11 cellular contexts compared by ENCODE assay signal in genomic region chrX:33339219-33339618, GRCh38.
DNase-seq lines count a peak whose midpoint lies in the region; FAIRE-seq and TF ChIP-seq lines count a peak whose summit lies in the region.
"Had no signal": no experiment of that assay in that cellular context is flagged by ENCODE, and none has a peak within 500 bp of the region (broad histone marks: within the 10 kb centered on the region; RNA-seq: fewer than 3 reads in every experiment).

No MANE protein-coding gene starts in this region.

- H3K4me3 ChIP-seq in tibial artery (peak overlapping the region; percentile 46 to 48), kidney (ENCODE audit: low read length in 2 of 2) (no peak overlapping the region)
- H3K4me3 ChIP-seq: right lobe of liver had no signal

- H3K27ac ChIP-seq in tibial artery (no peak overlapping the region), kidney (ENCODE audit: low read depth in 2 of 2, low read length in 2 of 2) (no peak overlapping the region)
- H3K27ac ChIP-seq: epithelial cell of prostate, right lobe of liver had no signal

- no peak overlapping the region for H3K9ac ChIP-seq in kidney (ENCODE audit: low read length in 2 of 2)

- no peaks in the 10 kb centered on the region for H3K27me3 Mint-ChIP-seq in activated T-helper 1 cell treated with anti-CD3 and anti-CD28 coated beads, Interleukin-12 subunit alpha, Interleukin-12 subunit beta, Interleukin-2, Interleukin-4 antibody, amounts not matched to agents 30 ng/mL and 10 ng/mL and 1 ng/mL, durations not matched to agents 14 hours and 24 hours and 36 hours (ENCODE audit: insufficient read depth)
- H3K27me3 Mint-ChIP-seq: activated CD4-positive, alpha-beta memory T cell treated with anti-CD3 and anti-CD28 coated beads, Interleukin-2, amount 10 ng/mL, durations not matched to agents 7 days and 5 days had no signal

- no peaks in the 10 kb centered on the region for H3K27me3 ChIP-seq in tibial artery

- H3K9me3 ChIP-seq in tibial artery (no peaks in the 10 kb centered on the region), kidney (ENCODE audit: control insufficient read depth in 1 of 2, low read length in 2 of 2) (no peaks in the 10 kb centered on the region)
- H3K9me3 ChIP-seq: right lobe of liver had no signal

- H3K4me1 ChIP-seq in tibial artery = peaks cover 0 to 3% (median 0%) of the 10 kb centered on the region in 4 donors
- no peaks in the 10 kb centered on the region for H3K4me1 ChIP-seq in kidney (ENCODE audit: control insufficient read depth in 1 of 2, insufficient read depth in 1 of 2, low read depth in 1 of 2, low read length in 2 of 2)
- H3K4me1 ChIP-seq: right lobe of liver had no signal

- H3K36me3 Mint-ChIP-seq in activated T-helper 1 cell treated with anti-CD3 and anti-CD28 coated beads, Interleukin-12 subunit alpha, Interleukin-12 subunit beta, Interleukin-2, Interleukin-4 antibody, amounts not matched to agents 30 ng/mL and 10 ng/mL and 1 ng/mL, durations not matched to agents 14 hours and 24 hours and 36 hours (ENCODE audit: low read depth) = no peaks in the 10 kb centered on the region

- H3K36me3 ChIP-seq in tibial artery (no peaks in the 10 kb centered on the region), kidney (ENCODE audit: control insufficient read depth in 1 of 2, insufficient read depth in 2 of 2, low read length in 2 of 2) (no peaks in the 10 kb centered on the region)
- H3K36me3 ChIP-seq: right lobe of liver had no signal

- no peak for FAIRE-seq in kidney (lab: Jason Lieb, UNC)

- peak; percentile 11 for DNase-seq in NCI-H1694 (lab: John Stamatoyannopoulos, UW)
- peak; percentile 38 for DNase-seq in amniotic epithelial cell (ENCODE audit: low read depth)
- DNase-seq in left kidney (ENCODE audit: low read depth, low spot score) = peak; percentile 9
- no peak for DNase-seq in tibial artery
- no peak for DNase-seq in kidney
- no peak for DNase-seq in activated CD4-positive, alpha-beta T cell treated with anti-CD3 and anti-CD28 coated beads for 48 hours
- DNase-seq in activated T-helper 1 cell treated with anti-CD3 and anti-CD28 coated beads, Interleukin-12 subunit alpha, Interleukin-12 subunit beta, Interleukin-2, Interleukin-4 antibody, amounts not matched to agents 30 ng/mL and 10 ng/mL and 1 ng/mL, durations not matched to agents 14 hours and 24 hours and 36 hours (ENCODE audit: low spot score) = no peak
- DNase-seq: activated CD4-positive, alpha-beta memory T cell treated with anti-CD3 and anti-CD28 coated beads, Interleukin-2, amount 10 ng/mL, durations not matched to agents 7 days and 5 days; NCI-H524 treated with DMSO at 0.1 percent for 48 hours; right lobe of liver had no signal

- H3K27ac Mint-ChIP-seq in activated T-helper 1 cell treated with anti-CD3 and anti-CD28 coated beads, Interleukin-12 subunit alpha, Interleukin-12 subunit beta, Interleukin-2, Interleukin-4 antibody, amounts not matched to agents 30 ng/mL and 10 ng/mL and 1 ng/mL, durations not matched to agents 14 hours and 24 hours and 36 hours = no peak overlapping the region
- H3K27ac Mint-ChIP-seq: activated CD4-positive, alpha-beta memory T cell treated with anti-CD3 and anti-CD28 coated beads, Interleukin-2, amount 10 ng/mL, durations not matched to agents 7 days and 5 days had no signal

- intact Hi-C loops in tibial artery (cut with DNase I; ENCODE audit: low total_unique reads) (loop anchor here (10.0 kb wide), 1 partner anchor 804 kb away; no protein-coding TSS in a partner anchor), kidney (cut with DNase I) (no loop called here)
- intact Hi-C loops in activated T-helper 1 cell treated with anti-CD3 and anti-CD28 coated beads, Interleukin-12 subunit alpha, Interleukin-12 subunit beta, Interleukin-2, Interleukin-4 antibody, amounts not matched to agents 30 ng/mL and 10 ng/mL and 1 ng/mL, durations not matched to agents 14 hours and 24 hours and 36 hours (cut with micrococcal nuclease) = no loop called here

- TF ChIP-seq CTCF in tibial artery (IDR thresholded peaks at IDR 0.05) (no peak), kidney (IDR thresholded peaks at IDR 0.05; ENCODE audit: borderline replicate concordance, extremely low read depth, insufficient read depth) (no peak)

- H3K4me3 Mint-ChIP-seq in activated T-helper 1 cell treated with anti-CD3 and anti-CD28 coated beads, Interleukin-12 subunit alpha, Interleukin-12 subunit beta, Interleukin-2, Interleukin-4 antibody, amounts not matched to agents 30 ng/mL and 10 ng/mL and 1 ng/mL, durations not matched to agents 14 hours and 24 hours and 36 hours = no peak overlapping the region
- H3K4me3 Mint-ChIP-seq: activated CD4-positive, alpha-beta memory T cell treated with anti-CD3 and anti-CD28 coated beads, Interleukin-2, amount 10 ng/mL, durations not matched to agents 7 days and 5 days had no signal

- no peaks in the 10 kb centered on the region for H3K4me1 Mint-ChIP-seq in activated T-helper 1 cell treated with anti-CD3 and anti-CD28 coated beads, Interleukin-12 subunit alpha, Interleukin-12 subunit beta, Interleukin-2, Interleukin-4 antibody, amounts not matched to agents 30 ng/mL and 10 ng/mL and 1 ng/mL, durations not matched to agents 14 hours and 24 hours and 36 hours (ENCODE audit: low read depth)
- H3K4me1 Mint-ChIP-seq: activated CD4-positive, alpha-beta memory T cell treated with anti-CD3 and anti-CD28 coated beads, Interleukin-2, amount 10 ng/mL, durations not matched to agents 7 days and 5 days had no signal

- no peaks in the 10 kb centered on the region for H3K9me3 Mint-ChIP-seq in activated T-helper 1 cell treated with anti-CD3 and anti-CD28 coated beads, Interleukin-12 subunit alpha, Interleukin-12 subunit beta, Interleukin-2, Interleukin-4 antibody, amounts not matched to agents 30 ng/mL and 10 ng/mL and 1 ng/mL, durations not matched to agents 14 hours and 24 hours and 36 hours
- H3K9me3 Mint-ChIP-seq: activated CD4-positive, alpha-beta memory T cell treated with anti-CD3 and anti-CD28 coated beads, Interleukin-2, amount 10 ng/mL, durations not matched to agents 7 days and 5 days had no signal

Comparison
In these comparisons a context has a peak if more than half of its experiments do, and no peak if none do; other contexts are left out.
1. DNase-seq: peak in NCI-H1694 (single experiment), amniotic epithelial cell (single experiment) and left kidney (single experiment); none in tibial artery (0 of 2), kidney (single experiment), activated CD4-positive, alpha-beta T cell treated with anti-CD3 and anti-CD28 coated beads for 48 hours (single experiment) and activated T-helper 1 cell treated with anti-CD3 and anti-CD28 coated beads, Interleukin-12 subunit alpha, Interleukin-12 subunit beta, Interleukin-2, Interleukin-4 antibody, amounts not matched to agents 30 ng/mL and 10 ng/mL and 1 ng/mL, durations not matched to agents 14 hours and 24 hours and 36 hours (single experiment).
2. H3K4me3 ChIP-seq: peak in tibial artery (2 of 2); none in kidney (0 of 2).